19 cellular contexts compared by ENCODE assay signal in genomic region chr1:46218443-46218842, GRCh38. TPM values are rescaled to one million over a fixed set of nuclear protein-coding genes. Genes with fewer than 3 reads are reported as not detected.
DNase-seq lines count a peak whose midpoint lies in the region; ATAC-seq and TF ChIP-seq lines count a peak whose summit lies in the region.
"Had no signal": no experiment of that assay in that cellular context is flagged by ENCODE, and none has a peak within 500 bp of the region (broad histone marks: within the 10 kb centered on the region; RNA-seq: fewer than 3 reads in every experiment).

No MANE protein-coding gene starts in this region.

- H3K36me3 ChIP-seq in upper lobe of right lung (no peaks in the 10 kb centered on the region), ascending aorta (peaks cover 19% of the 10 kb centered on the region in 2 donors)

- ATAC-seq in upper lobe of right lung, result peak; percentile 46
- ATAC-seq in stimulated activated naive CD8-positive, alpha-beta T cell treated with anti-CD3 and anti-CD28 coated beads, Interleukin-15, Interleukin-2, amounts not matched to agents 100 U/mL and 50 U/mL, for 24 hours, result no peak
- ATAC-seq: activated T-helper 17 cell treated with anti-CD3 and anti-CD28 coated beads, Interleukin-2, amount 50 U/mL, for 72 hours; left lobe of liver had no signal

- H3K4me1 ChIP-seq in upper lobe of right lung, result no peaks in the 10 kb centered on the region
- H3K4me1 ChIP-seq in ascending aorta, result peaks cover 0 to 5% of the 10 kb centered on the region in 2 donors

- intact Hi-C loops in upper lobe of right lung (cut with DNase I) (no loop called here), ascending aorta (cut with DNase I) (no loop called here)

- no peak overlapping the region for H3K4me3 ChIP-seq in epithelial cell of esophagus (ENCODE audit: low read length)
- H3K4me3 ChIP-seq in upper lobe of right lung, result no peak overlapping the region
- no peak overlapping the region for H3K4me3 ChIP-seq in ascending aorta
- H3K4me3 ChIP-seq: thoracic aorta had no signal

- H3K9me3 ChIP-seq in upper lobe of right lung (no peaks in the 10 kb centered on the region), ascending aorta (no peaks in the 10 kb centered on the region)
- H3K9me3 ChIP-seq: thoracic aorta had no signal

- DNase-seq in DMS 273 (lab: John Stamatoyannopoulos, UW; ENCODE audit: unreplicated experiment) (peak; percentile 23), DMS 273 treated with DMSO at 0.1 percent for 48 hours (lab: John Stamatoyannopoulos, UW) (no peak), NCI-H510A (lab: John Stamatoyannopoulos, UW) (peak; percentile 82), epithelial cell of esophagus (ENCODE audit: low read depth) (peak; percentile 97), upper lobe of right lung (no peak), ascending aorta (ENCODE audit: low spot score in 2 of 2) (no peak), MV-4-11 (lab: John Stamatoyannopoulos, UW) (no peak)
- no peak for DNase-seq in stimulated activated naive CD8-positive, alpha-beta T cell treated with anti-CD3 and anti-CD28 coated beads, Interleukin-15, Interleukin-2, amounts not matched to agents 100 U/mL and 50 U/mL, for 24 hours
- DNase-seq: HFFc6; stimulated activated CD4-positive, alpha-beta T cell treated with anti-CD3 and anti-CD28 coated beads, Interleukin-4, amount 100 ng/mL, for 24 hours; stimulated activated CD8-positive, alpha-beta memory T cell treated with anti-CD3 and anti-CD28 coated beads, Interleukin-4, amount 100 ng/mL, for 48 hours had no signal

- no peaks in the 10 kb centered on the region for H3K27me3 ChIP-seq in upper lobe of right lung
- no peaks in the 10 kb centered on the region for H3K27me3 ChIP-seq in ascending aorta

- TF ChIP-seq CTCF in epithelial cell of esophagus (IDR thresholded peaks at IDR 0.05; ENCODE audit: insufficient read depth, low read depth, low read length, missing control alignments) (no peak), upper lobe of right lung (IDR thresholded peaks at IDR 0.05) (no peak), ascending aorta (IDR thresholded peaks at IDR 0.05) (no peak)

- no peak overlapping the region for H3K27ac ChIP-seq in upper lobe of right lung
- H3K27ac ChIP-seq in ascending aorta, result no peak overlapping the region
- H3K27ac ChIP-seq: 22Rv1, thoracic aorta had no signal

RNA-seq across cellular contexts. Expression of gene LURAP1, which starts 15.3 kb away (rescaled TPM):
- 2.7 TPM for total RNA-seq in upper lobe of right lung
- total RNA-seq in ascending aorta, result 7.2 TPM

RNA-seq across cellular contexts. Expression of gene POMGNT1, which starts 20.2 kb away (rescaled TPM):
- 63.0 TPM for total RNA-seq in upper lobe of right lung
- total RNA-seq in ascending aorta, result 122 TPM

RNA-seq across cellular contexts. Expression of gene RAD54L, which starts 29.1 kb away (rescaled TPM):
- total RNA-seq in upper lobe of right lung (1.0 TPM), ascending aorta (not detected)

RNA-seq across cellular contexts. Expression of gene P3R3URF, which starts 42.2 kb away (rescaled TPM):
- total RNA-seq in upper lobe of right lung (not detected), ascending aorta (not detected)
- total RNA-seq: activated T-helper 17 cell treated with anti-CD3 and anti-CD28 coated beads, Interleukin-2, amount 50 U/mL, for 72 hours; chondrocyte; frontal cortex; HFFc6; left lobe of liver; omental fat pad; RPMI7951; thoracic aorta had no signal

RNA-seq across cellular contexts. Expression of gene TSPAN1, which starts 43.6 kb away (rescaled TPM):
- total RNA-seq in upper lobe of right lung (6.9 TPM), ascending aorta (8.9 TPM)
- total RNA-seq: activated T-helper 17 cell treated with anti-CD3 and anti-CD28 coated beads, Interleukin-2, amount 50 U/mL, for 72 hours had no signal

Comparison
In these comparisons a context has a peak if more than half of its experiments do, and no peak if none do; other contexts are left out.
1. DNase-seq: peak in DMS 273 (single experiment), NCI-H510A (single experiment) and epithelial cell of esophagus (single experiment); none in DMS 273 treated with DMSO at 0.1 percent for 48 hours (single experiment), upper lobe of right lung (single experiment), ascending aorta (0 of 2), MV-4-11 (single experiment) and stimulated activated naive CD8-positive, alpha-beta T cell treated with anti-CD3 and anti-CD28 coated beads, Interleukin-15, Interleukin-2, amounts not matched to agents 100 U/mL and 50 U/mL, for 24 hours (single experiment).